In the genomic region with DNA sequence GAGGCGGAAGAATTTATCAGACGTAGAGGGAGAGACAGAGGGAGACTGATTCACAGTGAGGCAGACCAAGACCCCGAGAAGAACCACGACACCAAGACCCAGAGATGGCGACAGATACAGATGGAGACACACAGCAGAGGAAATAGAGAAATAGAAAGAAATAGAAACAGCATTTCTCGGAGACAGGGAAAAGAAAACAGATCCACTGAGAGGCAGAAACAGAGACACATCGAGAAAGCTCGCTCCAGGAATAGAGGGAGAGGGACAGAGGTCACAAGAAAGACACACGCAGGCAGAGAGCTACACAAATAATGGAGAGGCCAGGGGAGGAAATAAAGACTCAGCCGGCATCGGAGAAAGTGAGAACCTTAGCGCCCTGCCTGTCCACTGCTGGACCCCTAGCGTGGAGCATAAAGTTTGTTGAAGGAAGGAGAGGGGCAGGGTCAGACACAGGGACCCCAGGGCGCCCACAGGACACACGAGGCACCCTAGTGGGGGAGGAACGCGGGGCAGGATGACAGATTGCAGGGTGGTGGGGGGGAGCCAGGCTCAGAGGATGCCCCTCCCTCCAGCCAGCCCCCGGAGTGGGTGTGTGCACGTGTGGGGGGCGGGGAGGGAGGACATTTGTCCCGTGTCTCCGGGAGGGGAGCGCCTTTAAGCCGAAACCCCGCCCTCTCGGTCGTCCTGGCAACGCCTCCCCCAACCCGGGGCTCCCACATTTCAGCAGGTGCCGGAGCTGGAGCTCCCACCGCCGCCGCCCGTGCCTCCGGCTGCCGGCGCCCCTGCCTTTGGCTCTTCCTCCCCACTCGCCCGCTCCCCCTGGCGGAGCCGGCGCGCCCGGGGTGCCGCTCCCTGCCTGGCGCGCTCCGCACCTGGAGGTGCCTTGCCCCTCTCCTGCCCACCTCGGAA, we compare ENCODE assay signal across 8 cellular contexts. TPM values are rescaled to one million over a fixed set of nuclear protein-coding genes. Genes with fewer than 3 reads are reported as not detected.
DNase-seq lines count a peak whose midpoint lies in the region; ATAC-seq and TF ChIP-seq lines count a peak whose summit lies in the region.

Gene PRKCG (plus strand): TSS at position 716 of the 909 bp plus-strand sequence. CDS start 298 bp downstream, outside the sequence.

- no peak within 1 kb of the TSS for H3K4me2 ChIP-seq in MM.1S (ENCODE audit: low read depth, low read length)

- no peak within 1 kb of the TSS for H3K27ac Mint-ChIP-seq in activated T-helper 2 cell treated with anti-CD3 and anti-CD28 coated beads, Interferon-gamma antibody, Interleukin-2, Interleukin-4, amounts not matched to agents 10 μg/mL and 5 μg/mL and 100 μg/mL, durations not matched to agents 14 hours and 24 hours and 36 hours
- no peak within 1 kb of the TSS for H3K27ac Mint-ChIP-seq in progenitor cell of endocrine pancreas

- no peaks in the 10 kb centered on the region for H3F3A ChIP-seq in MM.1S (ENCODE audit: insufficient read depth, low read length)

- TF ChIP-seq CTCF in GM06990 (IDR thresholded peaks at IDR 0.05; ENCODE audit: insufficient read depth, low read length, poor library complexity, severe bottlenecking) (peak; percentile 40), progenitor cell of endocrine pancreas (IDR thresholded peaks at IDR 0.05; ENCODE audit: unreplicated experiment) (peak; percentile 66), MM.1S (IDR thresholded peaks at IDR 0.05; ENCODE audit: low read length) (no peak)

- H3K27ac ChIP-seq in MM.1S (ENCODE audit: low read length) = no peak within 1 kb of the TSS

- H3K9me2 ChIP-seq in MM.1S (replicated peaks; ENCODE audit: insufficient read depth, low read length) = no peaks in the 10 kb centered on the region

- ATAC-seq in GM19328 (IDR thresholded peaks at IDR 0.05; ENCODE audit: unreplicated experiment) = no peak
- no peak for ATAC-seq in GM21825 (IDR thresholded peaks at IDR 0.05; ENCODE audit: unreplicated experiment)

- H3K4me3 ChIP-seq in GM06990 (replicated peaks; ENCODE audit: low read depth, low read length) (peak within 1 kb of the TSS; percentile 30), MM.1S (ENCODE audit: low read length) (no peak within 1 kb of the TSS)

- no peaks in the 10 kb centered on the region for H3K9me3 ChIP-seq in MM.1S (replicated peaks; ENCODE audit: insufficient read depth, low read length)

- intact Hi-C loops in activated T-helper 2 cell treated with anti-CD3 and anti-CD28 coated beads, Interferon-gamma antibody, Interleukin-2, Interleukin-4, amounts not matched to agents 10 μg/mL and 5 μg/mL and 100 μg/mL, durations not matched to agents 14 hours and 24 hours and 36 hours (cut with micrococcal nuclease) = loop anchor here (2.0 kb wide), 2 partner anchors 29 to 39 kb away; no protein-coding TSS in a partner anchor
- intact Hi-C loops in head of caudate nucleus (cut with DNase I) = no loop called here

- no peaks in the 10 kb centered on the region for H3K79me2 ChIP-seq in MM.1S (ENCODE audit: low read length)

- H3K27me3 ChIP-seq in GM06990 (replicated peaks; ENCODE audit: control insufficient read depth, insufficient read depth, low read length) (no peaks in the 10 kb centered on the region; the same call in none of the 2 replicates), MM.1S (replicated peaks; ENCODE audit: insufficient read depth, low read length) (peaks cover 12% of the 10 kb centered on the region)

- H3K4me1 ChIP-seq in MM.1S (ENCODE audit: low read length) = no peaks in the 10 kb centered on the region

- peak; percentile 56 for DNase-seq in GM06990 (ENCODE audit: extremely low read depth, insufficient read length)
- peak; percentile 89 for DNase-seq in NCI-H748 (lab: John Stamatoyannopoulos, UW; ENCODE audit: unreplicated experiment)
- DNase-seq in activated T-helper 2 cell treated with anti-CD3 and anti-CD28 coated beads, Interferon-gamma antibody, Interleukin-2, Interleukin-4, amounts not matched to agents 10 μg/mL and 5 μg/mL and 100 μg/mL, durations not matched to agents 14 hours and 24 hours and 36 hours (ENCODE audit: low spot score) = peak; percentile 51
- peak in 41 of 42 donors; percentile 58 to 91 (median 80) for DNase-seq in head of caudate nucleus
- peak; percentile 68 for DNase-seq in progenitor cell of endocrine pancreas (ENCODE audit: low spot score, unreplicated experiment)
- no peak for DNase-seq in MM.1S

- H3K9me3 Mint-ChIP-seq in activated T-helper 2 cell treated with anti-CD3 and anti-CD28 coated beads, Interferon-gamma antibody, Interleukin-2, Interleukin-4, amounts not matched to agents 10 μg/mL and 5 μg/mL and 100 μg/mL, durations not matched to agents 14 hours and 24 hours and 36 hours = no peaks in the 10 kb centered on the region
- no peaks in the 10 kb centered on the region for H3K9me3 Mint-ChIP-seq in progenitor cell of endocrine pancreas (ENCODE audit: low read depth)

- H2AFZ ChIP-seq in MM.1S (ENCODE audit: low read length) = no peak within 1 kb of the TSS

- H3K27me3 Mint-ChIP-seq in activated T-helper 2 cell treated with anti-CD3 and anti-CD28 coated beads, Interferon-gamma antibody, Interleukin-2, Interleukin-4, amounts not matched to agents 10 μg/mL and 5 μg/mL and 100 μg/mL, durations not matched to agents 14 hours and 24 hours and 36 hours (ENCODE audit: low read depth) = peaks cover 23% of the 10 kb centered on the region
- H3K27me3 Mint-ChIP-seq in progenitor cell of endocrine pancreas = peaks cover 30% of the 10 kb centered on the region

- H3K9ac ChIP-seq in MM.1S (ENCODE audit: low read length) = no peak within 1 kb of the TSS

- H3K36me3 Mint-ChIP-seq in activated T-helper 2 cell treated with anti-CD3 and anti-CD28 coated beads, Interferon-gamma antibody, Interleukin-2, Interleukin-4, amounts not matched to agents 10 μg/mL and 5 μg/mL and 100 μg/mL, durations not matched to agents 14 hours and 24 hours and 36 hours (ENCODE audit: low read depth) = peaks cover 5% of the 10 kb centered on the region
- peaks cover 2% of the 10 kb centered on the region for H3K36me3 Mint-ChIP-seq in progenitor cell of endocrine pancreas (ENCODE audit: insufficient read depth)

- no peaks in the 10 kb centered on the region for H4K20me1 ChIP-seq in MM.1S (ENCODE audit: insufficient read depth, low read length)

- H3K36me3 ChIP-seq in GM06990 (ENCODE audit: control insufficient read depth, insufficient read depth, low read length) (no peaks in the 10 kb centered on the region), MM.1S (replicated peaks; ENCODE audit: insufficient read depth, low read length) (no peaks in the 10 kb centered on the region)

- H3K4me3 Mint-ChIP-seq in activated T-helper 2 cell treated with anti-CD3 and anti-CD28 coated beads, Interferon-gamma antibody, Interleukin-2, Interleukin-4, amounts not matched to agents 10 μg/mL and 5 μg/mL and 100 μg/mL, durations not matched to agents 14 hours and 24 hours and 36 hours (ENCODE audit: low read depth) = peak within 1 kb of the TSS; percentile 30
- peak within 1 kb of the TSS; percentile 59 for H3K4me3 Mint-ChIP-seq in progenitor cell of endocrine pancreas (ENCODE audit: low read depth)

- peaks cover 19% of the 10 kb centered on the region for H3K4me1 Mint-ChIP-seq in activated T-helper 2 cell treated with anti-CD3 and anti-CD28 coated beads, Interferon-gamma antibody, Interleukin-2, Interleukin-4, amounts not matched to agents 10 μg/mL and 5 μg/mL and 100 μg/mL, durations not matched to agents 14 hours and 24 hours and 36 hours (ENCODE audit: low read depth)
- H3K4me1 Mint-ChIP-seq in progenitor cell of endocrine pancreas (ENCODE audit: low read depth) = peaks cover 11% of the 10 kb centered on the region

RNA-seq across cellular contexts. Expression of gene PRKCG, which starts in this region (rescaled TPM):
- not detected in 2 replicates for total RNA-seq in activated T-helper 2 cell treated with anti-CD3 and anti-CD28 coated beads, Interferon-gamma antibody, Interleukin-2, Interleukin-4, amounts not matched to agents 10 μg/mL and 5 μg/mL and 100 μg/mL, durations not matched to agents 14 hours and 24 hours and 36 hours
- 6.5 and 8.4 TPM in 2 replicates for total RNA-seq in progenitor cell of endocrine pancreas

Comparison
In these comparisons a context has a peak if more than half of its experiments do, and no peak if none do; other contexts are left out.
1. Peak in DNase-seq in activated T-helper 2 cell treated with anti-CD3 and anti-CD28 coated beads, Interferon-gamma antibody, Interleukin-2, Interleukin-4, amounts not matched to agents 10 μg/mL and 5 μg/mL and 100 μg/mL, durations not matched to agents 14 hours and 24 hours and 36 hours; RNA of the gene not detected or under 1 TPM.